Comparison of ENCODE assay signal across 8 cellular contexts in the genomic region with DNA sequence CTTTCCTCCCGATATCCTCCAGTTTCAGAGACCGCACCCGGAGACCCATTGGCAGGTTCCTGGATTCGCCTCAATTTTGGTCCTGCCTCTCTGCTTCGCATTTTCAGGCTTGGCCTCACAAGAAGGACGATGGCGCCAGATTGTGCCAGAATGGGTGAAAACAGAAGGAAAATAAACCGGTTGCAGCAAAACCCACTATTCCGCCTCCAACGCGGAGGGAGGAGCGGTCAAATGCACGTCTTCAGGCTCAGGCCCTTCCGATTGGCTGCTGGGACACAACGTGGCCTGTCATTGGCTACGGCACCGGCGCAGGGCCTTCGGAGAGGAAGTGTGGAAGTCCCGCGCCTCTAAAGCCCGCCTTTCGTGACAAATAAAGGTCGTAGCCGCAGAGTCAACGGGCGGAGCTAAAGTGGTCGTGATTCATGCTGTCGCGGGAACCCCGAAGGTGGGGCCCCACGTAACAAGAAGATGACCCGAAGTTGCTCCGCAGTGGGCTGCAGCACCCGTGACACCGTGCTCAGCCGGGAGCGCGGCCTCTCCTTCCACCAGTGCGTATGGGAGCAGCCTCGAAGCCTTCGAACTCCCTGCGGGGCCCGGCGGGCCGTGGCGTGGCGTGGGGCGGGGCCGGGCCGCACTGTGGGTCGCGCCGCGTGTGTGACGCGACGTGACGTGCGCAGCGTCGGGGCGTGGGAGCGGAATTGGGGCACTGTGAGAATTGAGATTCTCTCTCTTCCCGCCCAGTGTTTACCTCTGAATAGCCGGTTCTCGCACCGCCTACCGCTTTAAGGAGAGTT. TPM values are rescaled to one million over a fixed set of nuclear protein-coding genes. Genes with fewer than 3 reads are reported as not detected.
A peak's percentile ranks its signal among the peaks of the same experiment; 100 is the strongest.
DNase-seq lines count a peak whose midpoint lies in the region; ATAC-seq, FAIRE-seq and TF ChIP-seq lines count a peak whose summit lies in the region.

Gene THAP9, plus strand, starts transcription at position 401 of the 794 bp plus-strand sequence. Its CDS starts 68 bp downstream, at position 469.

- H3K27me3 Mint-ChIP-seq in endothelial cell (ENCODE audit: unreplicated experiment) = no peaks in the 10 kb centered on the region

- H3K4me3 Mint-ChIP-seq in endothelial cell (ENCODE audit: unreplicated experiment) = no peak within 1 kb of the TSS

- H3K27me3 ChIP-seq in HUES48 (ENCODE audit: control insufficient read depth, insufficient read depth, low read length) (no peaks in the 10 kb centered on the region), NT2/D1 (ENCODE audit: insufficient read depth, insufficient read length) (no peaks in the 10 kb centered on the region)

- peak within 1 kb of the TSS; percentile 100 for H3K27ac ChIP-seq in HUES48 (ENCODE audit: low read depth, low read length)

- no peak for FAIRE-seq in D721Med (lab: Jason Lieb, UNC)

- no peak for TF ChIP-seq CTCF in D721Med (IDR thresholded peaks at IDR 0.05; ENCODE audit: insufficient read depth, missing control alignments)
- no peak for TF ChIP-seq CTCF in endothelial cell (IDR thresholded peaks at IDR 0.05; ENCODE audit: unreplicated experiment)

- DNase-seq in D721Med (ENCODE audit: insufficient read length, low spot score) = peak; percentile 71
- DNase-seq in NT2/D1 (ENCODE audit: low read depth, low spot score) = peak; percentile 88
- DNase-seq in activated CD8-positive, alpha-beta memory T cell treated with anti-CD3 and anti-CD28 coated beads, Interleukin-2, amount 50 U/mL, for 24 hours (ENCODE audit: extremely low read depth) = peak; percentile 97
- DNase-seq in endothelial cell (ENCODE audit: low spot score) = peak; percentile 93
- DNase-seq in mesenteric fat pad (ENCODE audit: low spot score) = peak; percentile 99
- peak; percentile 95 for DNase-seq in stimulated activated CD8-positive, alpha-beta memory T cell treated with anti-CD3 and anti-CD28 coated beads, Interleukin-15, amount 100 ng/mL, for 1 hour (ENCODE audit: low read depth)

- H3K4me1 Mint-ChIP-seq in endothelial cell (ENCODE audit: unreplicated experiment) = peaks cover 13% of the 10 kb centered on the region

- H3K4me1 ChIP-seq in HUES48 (ENCODE audit: control insufficient read depth, insufficient read depth, low read length) (peaks cover 6% of the 10 kb centered on the region; the same call in 1 of the 2 replicates), NT2/D1 (ENCODE audit: insufficient read depth, insufficient read length) (no peaks in the 10 kb centered on the region)

- peak; percentile 88 for ATAC-seq in GM21447 (IDR thresholded peaks at IDR 0.05; ENCODE audit: unreplicated experiment)

- H3K9ac ChIP-seq in HUES48 (ENCODE audit: low read depth, low read length) (peak within 1 kb of the TSS; percentile 88), NT2/D1 (ENCODE audit: insufficient read length, low read depth) (peak within 1 kb of the TSS; percentile 88)

- peaks cover 3% of the 10 kb centered on the region for H3K36me3 Mint-ChIP-seq in endothelial cell (ENCODE audit: low read depth, unreplicated experiment)

- H3K36me3 ChIP-seq in HUES48 (ENCODE audit: control insufficient read depth, insufficient read depth, low read length) = peaks cover 47% of the 10 kb centered on the region
- peaks cover 42% of the 10 kb centered on the region for H3K36me3 ChIP-seq in NT2/D1 (ENCODE audit: insufficient read depth, insufficient read length, low read length)

- H3K9me3 ChIP-seq in HUES48 (ENCODE audit: control insufficient read depth, insufficient read depth, low read length) = no peaks in the 10 kb centered on the region
- no peaks in the 10 kb centered on the region for H3K9me3 ChIP-seq in NT2/D1 (ENCODE audit: insufficient read depth, low read length)

- H3K4me3 ChIP-seq in HUES48 (ENCODE audit: low read depth, low read length) (peak within 1 kb of the TSS; percentile 100), NT2/D1 (ENCODE audit: insufficient read length, low read depth) (peak within 1 kb of the TSS; percentile 84)

- H3K27ac Mint-ChIP-seq in endothelial cell (ENCODE audit: unreplicated experiment) = no peak within 1 kb of the TSS

- no peaks in the 10 kb centered on the region for H3K9me3 Mint-ChIP-seq in endothelial cell (ENCODE audit: unreplicated experiment)

RNA-seq across cellular contexts. Expression of gene THAP9, which starts in this region (rescaled TPM):
- 5.1 TPM for total RNA-seq in endothelial cell (ENCODE audit: unreplicated experiment)
- 2.0 TPM for total RNA-seq in mesenteric fat pad

Comparison
In these comparisons a context has a peak if more than half of its experiments do, and no peak if none do; other contexts are left out.
1. Peak in every context shown above with its lines: DNase-seq, ATAC-seq, H3K4me3 ChIP-seq and H3K27ac ChIP-seq.